Comparison of ENCODE assay signal across 1 cellular context in genomic region chr3:14802332-14802731, GRCh38.
TF ChIP-seq lines count a peak whose summit lies in the region.

No MANE protein-coding gene starts in this region.

TF ChIP-seq in HepG2, 621 proteins besides CTCF, POLR2A, EP300 and RAD21 (continued from another document):
- 0 out of 2 replicates have a peak, but pooled peaks have one; percentile 16 for TF ChIP-seq ZBTB4 (CRISPR knock-in tag; IDR thresholded peaks at IDR 0.05; ENCODE audit: borderline replicate concordance)
- TF ChIP-seq HNRNPL (IDR thresholded peaks at IDR 0.05; ENCODE audit: low read depth, low read length): peak; percentile 86
- TF ChIP-seq GABPA (IDR thresholded peaks at IDR 0.05; ENCODE audit: low read depth, low read length): no peak
- peak; percentile 23; the same call in 1 of the 2 replicates for TF ChIP-seq GABPA (CRISPR knock-in tag; IDR thresholded peaks at IDR 0.05; ENCODE audit: low read depth)
- TF ChIP-seq HIC2 (CRISPR knock-in tag; IDR thresholded peaks at IDR 0.05; ENCODE audit: low read depth): peak; percentile 88
- no peak for TF ChIP-seq PAF1 (CRISPR knock-in tag; IDR thresholded peaks at IDR 0.05)
- 0 out of 2 replicates have a peak, but pooled peaks have one; percentile 49 for TF ChIP-seq HNF1A (IDR thresholded peaks at IDR 0.05; ENCODE audit: low read depth)
- TF ChIP-seq HNF1A (CRISPR knock-in tag; IDR thresholded peaks at IDR 0.05; ENCODE audit: borderline replicate concordance): no peak
- TF ChIP-seq ZNF687 (CRISPR knock-in tag; IDR thresholded peaks at IDR 0.05): peak; percentile 40; the same call in 1 of the 2 replicates
- TF ChIP-seq ZFX (CRISPR knock-in tag; IDR thresholded peaks at IDR 0.05; ENCODE audit: low read depth): peak; percentile 56; the same call in 1 of the 2 replicates
- TF ChIP-seq ZEB1 (IDR thresholded peaks at IDR 0.05; ENCODE audit: insufficient replicate concordance, low read depth): no peak
- peak; percentile 36; the same call in 1 of the 2 replicates for TF ChIP-seq SALL1 (CRISPR knock-in tag; IDR thresholded peaks at IDR 0.05)
